18 cellular contexts compared by ENCODE assay signal in genomic region chr18:33355263-33355662, GRCh38.
"Had no signal": no experiment of that assay in that cellular context is flagged by ENCODE, and none has a peak within 500 bp of the region (broad histone marks: within the 10 kb centered on the region; RNA-seq: fewer than 3 reads in every experiment).

No MANE protein-coding gene starts in this region.

- H3K9me3 ChIP-seq: gastrocnemius medialis, prostate gland, thyroid gland had no signal

- ATAC-seq: activated CD4-positive, CD25-positive, alpha-beta regulatory T cell treated with anti-CD3 and anti-CD28 coated beads, Interleukin-2, amount 50 U/mL, for 24 hours; activated CD8-positive, alpha-beta T cell treated with anti-CD3 and anti-CD28 coated beads, Interleukin-2, amount 10 ng/mL, durations not matched to agents 7 days and 5 days; gastrocnemius medialis; heart left ventricle; left lung had no signal

- H3K4me1 ChIP-seq: gastrocnemius medialis, heart left ventricle, left lung, prostate gland, right atrium auricular region, thyroid gland had no signal

- H3K27ac ChIP-seq: dorsolateral prefrontal cortex, gastrocnemius medialis, heart left ventricle, left lung, prostate gland, right atrium auricular region, thyroid gland had no signal

- FAIRE-seq: colon had no signal

- DNase-seq: activated CD4-positive, alpha-beta T cell treated with anti-CD3 and anti-CD28 coated beads, Interleukin-2, amount 10 ng/mL, durations not matched to agents 7 days and 5 days; activated CD8-positive, alpha-beta T cell treated with anti-CD3 and anti-CD28 coated beads, Interleukin-2, amount 10 ng/mL, durations not matched to agents 7 days and 5 days; activated naive CD4-positive, alpha-beta T cell treated with anti-CD3 and anti-CD28 coated beads for 36 hours; activated T-cell treated with anti-CD3 and anti-CD28 coated beads, Interleukin-2, amount 50 U/mL, for 24 hours; central memory CD4-positive, alpha-beta T cell; dorsolateral prefrontal cortex; gastrocnemius medialis; heart left ventricle; left lung; mammary epithelial cell; stimulated activated CD4-positive, alpha-beta T cell treated with anti-CD3 and anti-CD28 coated beads, Interleukin-12 subunit alpha, Interleukin-12 subunit beta, amount 100 ng/mL, for 4 hours; stimulated activated CD4-positive, alpha-beta T cell treated with anti-CD3 and anti-CD28 coated beads, Interleukin-1b, Interleukin-23, amount 100 ng/mL, for 48 hours; stimulated activated naive CD4-positive, alpha-beta T cell treated with Interleukin-2 at 50 U/mL for 16 hours; thyroid gland had no signal

- H3K27me3 ChIP-seq: gastrocnemius medialis, heart left ventricle, left lung, right atrium auricular region, thyroid gland had no signal

- H3K4me3 ChIP-seq: dorsolateral prefrontal cortex, gastrocnemius medialis, heart left ventricle, left lung, prostate gland, right atrium auricular region, thyroid gland had no signal

- H3K36me3 ChIP-seq: gastrocnemius medialis, heart left ventricle, left lung, prostate gland, right atrium auricular region, thyroid gland had no signal
